ENCODE assay signal across 13 cellular contexts in genomic region chr17:40312893-40313659, GRCh38. TPM values are rescaled to one million over a fixed set of nuclear protein-coding genes. Genes with fewer than 3 reads are reported as not detected.
A peak's percentile ranks its signal among the peaks of the same experiment; 100 is the strongest.
DNase-seq lines count a peak whose midpoint lies in the region; TF ChIP-seq lines count a peak whose summit lies in the region.
"Had no signal": no experiment of that assay in that cellular context is flagged by ENCODE, and none has a peak within 500 bp of the region (broad histone marks: within the 10 kb centered on the region; RNA-seq: fewer than 3 reads in every experiment).

No MANE protein-coding gene starts in this region.

- TF ChIP-seq EP300 in esophagus muscularis mucosa (IDR thresholded peaks at IDR 0.05), result no peak

- H3K27me3 Mint-ChIP-seq in progenitor cell of endocrine pancreas, result no peaks in the 10 kb centered on the region
- H3K27me3 Mint-ChIP-seq: activated CD4-positive, alpha-beta T cell treated with anti-CD3 and anti-CD28 coated beads, Interleukin-2, amount 10 ng/mL, durations not matched to agents 7 days and 5 days had no signal

- POLR2A ChIA-PET in OCI-LY7 (lab: Charles Lee), result no interaction called here

- H3K27ac ChIP-seq in C4-2B (0 out of 2 replicates have a peak overlapping the region, but pooled peaks have one; percentile 39), esophagus muscularis mucosa (replicated peaks in 1 of 4) (peak overlapping the region; percentile 94 to 98 (median 96)), OCI-LY7 (ENCODE audit: low read depth, low read length, poor library complexity, severe bottlenecking) (no peak overlapping the region)
- H3K27ac ChIP-seq: brain microvascular endothelial cell had no signal

- H4K20me1 ChIP-seq in OCI-LY7 (ENCODE audit: insufficient read depth, low read length), result no peaks in the 10 kb centered on the region

- H3K36me3 Mint-ChIP-seq in progenitor cell of endocrine pancreas (ENCODE audit: insufficient read depth), result no peaks in the 10 kb centered on the region

- no peaks in the 10 kb centered on the region for H3K27me3 ChIP-seq in esophagus muscularis mucosa
- H3K27me3 ChIP-seq: brain microvascular endothelial cell, tibial nerve had no signal

- H3K9me3 ChIP-seq in esophagus muscularis mucosa (no peaks in the 10 kb centered on the region), OCI-LY7 (ENCODE audit: low read length) (no peaks in the 10 kb centered on the region)
- H3K9me3 ChIP-seq: tibial nerve had no signal

- WGBS in esophagus muscularis mucosa, result 58% methylated on average over 4 of the region's 4 CpGs

- H3K4me3 Mint-ChIP-seq in progenitor cell of endocrine pancreas (ENCODE audit: low read depth), result peak overlapping the region; percentile 49
- H3K4me3 Mint-ChIP-seq: activated CD4-positive, alpha-beta T cell treated with anti-CD3 and anti-CD28 coated beads, Interleukin-2, amount 10 ng/mL, durations not matched to agents 7 days and 5 days had no signal

- H3K4me1 ChIP-seq in esophagus muscularis mucosa (peaks cover 97 to 99% (median 98%) of the 10 kb centered on the region in 4 donors), OCI-LY7 (ENCODE audit: insufficient read depth, low read length, poor library complexity, severe bottlenecking) (peaks cover 47% of the 10 kb centered on the region)

- CTCF ChIA-PET in OCI-LY7 (lab: Charles Lee; ENCODE audit: unreplicated experiment), result no interaction called here

- no peak overlapping the region for H3K4me2 ChIP-seq in OCI-LY7 (ENCODE audit: low read length)

- H3K4me3 ChIP-seq in esophagus muscularis mucosa (no peak overlapping the region), OCI-LY7 (ENCODE audit: low read depth, low read length, poor library complexity, severe bottlenecking) (no peak overlapping the region)
- H3K4me3 ChIP-seq: tibial nerve had no signal

- intact Hi-C loops in esophagus muscularis mucosa (cut with DNase I) (no loop called here), OCI-LY7 (cut with micrococcal nuclease; ENCODE audit: unreplicated experiment) (no loop called here)

- no peaks in the 10 kb centered on the region for H3K79me2 ChIP-seq in OCI-LY7 (ENCODE audit: insufficient read depth, low read depth, low read length)

- no TSS peak for BruUV-seq in OCI-LY7 (replicated peaks; lab: Mats Ljungman, UMichigan)

- H3K36me3 ChIP-seq in esophagus muscularis mucosa (no peaks in the 10 kb centered on the region), OCI-LY7 (ENCODE audit: insufficient read depth, low read length) (no peaks in the 10 kb centered on the region)
- H3K36me3 ChIP-seq: brain microvascular endothelial cell, tibial nerve had no signal

- no peak for TF ChIP-seq POLR2A in esophagus muscularis mucosa (IDR thresholded peaks at IDR 0.05; ENCODE audit: low read depth)

- no peaks in the 10 kb centered on the region for H3K9me2 ChIP-seq in OCI-LY7 (ENCODE audit: insufficient read depth, low read length)

- DNase-seq in M059J (ENCODE audit: low read depth), result peak; percentile 80
- no peak for DNase-seq in esophagus muscularis mucosa (ENCODE audit: extremely low spot score)
- no peak for DNase-seq in progenitor cell of endocrine pancreas (ENCODE audit: low spot score, unreplicated experiment)
- DNase-seq in NCI-H128 (lab: John Stamatoyannopoulos, UW; ENCODE audit: unreplicated experiment), result no peak
- DNase-seq in Ammon's horn (ENCODE audit: low spot score), result no peak
- DNase-seq in OCI-LY7 (ENCODE audit: low spot score), result no peak
- no peak for DNase-seq in occipital lobe (lab: John Stamatoyannopoulos, UW)
- DNase-seq: activated CD4-positive, alpha-beta T cell treated with anti-CD3 and anti-CD28 coated beads, Interleukin-2, amount 10 ng/mL, durations not matched to agents 7 days and 5 days; brain microvascular endothelial cell; DMS 273 treated with DMSO at 0.1 percent for 48 hours; mammary epithelial cell had no signal

- peak overlapping the region; percentile 76 for H3K27ac Mint-ChIP-seq in progenitor cell of endocrine pancreas

- peaks cover 66% of the 10 kb centered on the region for H3K4me1 Mint-ChIP-seq in progenitor cell of endocrine pancreas (ENCODE audit: low read depth)

- H3K9me3 Mint-ChIP-seq in progenitor cell of endocrine pancreas (ENCODE audit: low read depth), result no peaks in the 10 kb centered on the region
- H3K9me3 Mint-ChIP-seq: activated CD4-positive, alpha-beta T cell treated with anti-CD3 and anti-CD28 coated beads, Interleukin-2, amount 10 ng/mL, durations not matched to agents 7 days and 5 days had no signal

- no peak overlapping the region for H2AFZ ChIP-seq in OCI-LY7 (ENCODE audit: low read length)

- no peak for TF ChIP-seq CTCF in C4-2B (conservative IDR thresholded peaks at IDR 0.05)
- TF ChIP-seq CTCF in esophagus muscularis mucosa (IDR thresholded peaks at IDR 0.05), result no peak
- no peak for TF ChIP-seq CTCF in progenitor cell of endocrine pancreas (IDR thresholded peaks at IDR 0.05; ENCODE audit: unreplicated experiment)
- no peak for TF ChIP-seq CTCF in OCI-LY7 (conservative IDR thresholded peaks at IDR 0.05; ENCODE audit: low read length)

RNA-seq across cellular contexts. Expression of gene RARA, which starts 4.1 kb away (rescaled TPM):
- total RNA-seq in M059J (2014; rRNA removed; shearing (Covaris generic)), result 9.4 and 17.8 TPM in 2 replicates
- total RNA-seq in esophagus muscularis mucosa, result 10 to 100 TPM; 26.2 to 53.5 (median 52.2) TPM
- 50.8 and 51.3 TPM in 2 replicates for total RNA-seq in progenitor cell of endocrine pancreas
- 3.1 and 5.7 TPM in 2 replicates for total RNA-seq in OCI-LY7 (2014; rRNA removed; shearing (Covaris generic))
- total RNA-seq in OCI-LY7 (2022), result 8.0 and 8.6 TPM in 2 replicates
- 7.2 TPM for total RNA-seq in occipital lobe

RNA-seq across cellular contexts. Expression of gene CDC6, which starts 25.4 kb away (rescaled TPM):
- 37.5 and 48.9 TPM in 2 replicates for total RNA-seq in M059J (2014; rRNA removed; shearing (Covaris generic))
- total RNA-seq in esophagus muscularis mucosa (under 1 TPM; 0.32 to 0.83 (median 0.44) TPM), progenitor cell of endocrine pancreas (35.7 and 38.5 TPM in 2 replicates), OCI-LY7 (2022) (132 and 156 TPM in 2 replicates), occipital lobe (1.6 TPM)
- 72.3 and 75.2 TPM in 2 replicates for total RNA-seq in OCI-LY7 (2014; rRNA removed; shearing (Covaris generic))

RNA-seq across cellular contexts. Expression of gene GJD3, which starts 51.5 kb away (rescaled TPM):
- not detected in 2 replicates for total RNA-seq in M059J (2014; rRNA removed; shearing (Covaris generic))
- total RNA-seq in esophagus muscularis mucosa (under 1 TPM in 2 of 4 donors, not detected in 2; 0.40 to 0.50 TPM), progenitor cell of endocrine pancreas (not detected in 2 replicates), OCI-LY7 (2022) (not detected in 2 replicates), occipital lobe (0.31 TPM)
- total RNA-seq in OCI-LY7 (2014; rRNA removed; shearing (Covaris generic)), result not detected in 2 replicates
- total RNA-seq: tibial nerve had no signal

Comparison
In these comparisons a context has a peak if more than half of its experiments do, and no peak if none do; other contexts are left out.
1. RNA of gene CDC6, which starts 25.4 kb away (total RNA-seq): 72.3 to 156 TPM in OCI-LY7, 37.5 to 48.9 TPM in M059J and 35.7 to 38.5 TPM in progenitor cell of endocrine pancreas; 1.6 TPM in occipital lobe (single experiment) and 0.32 to 0.83 TPM in esophagus muscularis mucosa; every median in the first group is over 10 times any median in the second.